9 cellular contexts compared by ENCODE assay signal in genomic region chr1:10212476-10212875, GRCh38. TPM values are rescaled to one million over a fixed set of nuclear protein-coding genes. Genes with fewer than 3 reads are reported as not detected.
DNase-seq lines count a peak whose midpoint lies in the region; ATAC-seq and TF ChIP-seq lines count a peak whose summit lies in the region.
"Had no signal": no experiment of that assay in that cellular context is flagged by ENCODE, and none has a peak within 500 bp of the region (broad histone marks: within the 10 kb centered on the region; RNA-seq: fewer than 3 reads in every experiment).

No MANE protein-coding gene starts in this region.

- H3K4me3 ChIP-seq in cardiac muscle cell, result peak overlapping the region; percentile 92
- peak overlapping the region; percentile 90 for H3K4me3 ChIP-seq in upper lobe of right lung

- TF ChIP-seq CTCF in cardiac muscle cell (IDR thresholded peaks at IDR 0.05; ENCODE audit: low read depth, low read length) (no peak), upper lobe of right lung (IDR thresholded peaks at IDR 0.05) (no peak)

- ATAC-seq in left cardiac atrium, result no peak
- ATAC-seq in central memory CD8-positive, alpha-beta T cell (replicated peaks; ENCODE audit: extremely low read depth, poor library complexity, severe bottlenecking), result no peak
- ATAC-seq in upper lobe of right lung, result no peak
- ATAC-seq in GM19328 (IDR thresholded peaks at IDR 0.05; ENCODE audit: unreplicated experiment), result no peak

- H3K9me3 Mint-ChIP-seq in central memory CD8-positive, alpha-beta T cell, result no peaks in the 10 kb centered on the region

- H3K27me3 Mint-ChIP-seq in central memory CD8-positive, alpha-beta T cell, result no peaks in the 10 kb centered on the region

- no peaks in the 10 kb centered on the region for H3K27me3 ChIP-seq in cardiac muscle cell
- no peaks in the 10 kb centered on the region for H3K27me3 ChIP-seq in upper lobe of right lung

- intact Hi-C loops in left cardiac atrium (cut with DNase I) (loop anchor here (5.0 to 10.0 kb wide), 2 partner anchors 75 to 122 kb away; no protein-coding TSS in a partner anchor), upper lobe of right lung (cut with DNase I) (loop anchor here (10.0 kb wide), 1 partner anchor 122 kb away; no protein-coding TSS in a partner anchor)

- peaks cover 19% of the 10 kb centered on the region for H3K4me1 ChIP-seq in cardiac muscle cell (ENCODE audit: low read depth)
- H3K4me1 ChIP-seq in upper lobe of right lung, result peaks cover 45% of the 10 kb centered on the region

- H3K36me3 ChIP-seq in cardiac muscle cell, result no peaks in the 10 kb centered on the region
- H3K36me3 ChIP-seq in upper lobe of right lung, result no peaks in the 10 kb centered on the region

- H3K36me3 Mint-ChIP-seq in central memory CD8-positive, alpha-beta T cell (ENCODE audit: insufficient read depth), result peaks cover 7% of the 10 kb centered on the region

- H3K27ac ChIP-seq in cardiac muscle cell, result peak overlapping the region; percentile 93
- peak overlapping the region; percentile 98 for H3K27ac ChIP-seq in upper lobe of right lung

- peak overlapping the region; percentile 75 for H3K4me3 Mint-ChIP-seq in central memory CD8-positive, alpha-beta T cell

- H3K4me1 Mint-ChIP-seq in central memory CD8-positive, alpha-beta T cell, result peaks cover 47% of the 10 kb centered on the region

- H3K9me3 ChIP-seq in cardiac muscle cell (ENCODE audit: low read depth) (no peaks in the 10 kb centered on the region), upper lobe of right lung (no peaks in the 10 kb centered on the region)

- peak overlapping the region; percentile 1 for H3K27ac Mint-ChIP-seq in central memory CD8-positive, alpha-beta T cell (ENCODE audit: low read depth)

- DNase-seq in cardiac muscle cell (ENCODE audit: low read depth in 1 of 2, low spot score in 1 of 2) (no peak), left cardiac atrium (no peak), myocyte (ENCODE audit: low read depth) (peak; percentile 47), upper lobe of right lung (no peak), A172 (ENCODE audit: low spot score) (no peak), islet precursor cell (no peak)
- DNase-seq in central memory CD8-positive, alpha-beta T cell (ENCODE audit: low spot score in 2 of 2), result no peak
- DNase-seq: dermis blood vessel endothelial cell had no signal

RNA-seq across cellular contexts. Expression of gene KIF1B, which starts 2.1 kb away (rescaled TPM):
- total RNA-seq in cardiac muscle cell, result 29.3 and 56.2 TPM in 2 replicates
- 22.2 and 40.9 TPM in 2 replicates for polyA plus RNA-seq in cardiac muscle cell
- 10 to 100 TPM; 46.1 to 54.2 TPM for total RNA-seq in left cardiac atrium
- total RNA-seq in myocyte, result 135 and 155 TPM in 2 replicates
- polyA plus RNA-seq in myocyte (2012), result 40.2 TPM
- 35.5 TPM for total RNA-seq in upper lobe of right lung
- 16.1 and 18.9 TPM in 2 replicates for total RNA-seq in A172 (2014; rRNA removed; shearing (Covaris generic))
